ENCODE assay signal across 24 cellular contexts in the genomic region with DNA sequence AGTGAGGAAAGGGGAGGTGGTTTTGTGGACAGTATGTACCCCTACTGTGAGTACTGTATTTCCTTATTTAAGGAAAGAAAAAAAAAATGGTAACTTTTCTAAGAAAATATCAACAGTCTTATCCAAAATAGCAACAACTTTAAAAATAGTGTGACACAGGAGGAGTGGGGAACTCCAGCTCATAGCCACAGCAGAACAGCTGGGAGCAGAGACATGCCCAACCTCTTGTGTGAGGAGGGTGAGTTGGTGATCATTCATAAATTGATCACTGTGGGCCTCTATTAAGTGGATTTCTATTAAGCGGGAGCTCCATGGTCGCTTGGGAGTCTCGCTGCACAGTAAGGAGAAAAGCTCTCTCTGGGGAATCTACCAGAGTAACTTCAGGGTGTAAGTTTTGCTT.
"Had no signal": no experiment of that assay in that cellular context is flagged by ENCODE, and none has a peak within 500 bp of the region (broad histone marks: within the 10 kb centered on the region; RNA-seq: fewer than 3 reads in every experiment).

No MANE protein-coding gene starts in this region.

- H3K9me3 ChIP-seq: MG63 had no signal

- H3K36me3 Mint-ChIP-seq: activated CD8-positive, alpha-beta memory T cell treated with anti-CD3 and anti-CD28 coated beads, Interleukin-2, amount 10 ng/mL, durations not matched to agents 7 days and 5 days; activated naive CD4-positive, alpha-beta T cell treated with anti-CD3 and anti-CD28 coated beads, Interleukin-2, amount 50 U/mL, for 72 hours; brain had no signal

- H3K36me3 ChIP-seq: MG63 had no signal

- H3K4me3 Mint-ChIP-seq: activated CD8-positive, alpha-beta memory T cell treated with anti-CD3 and anti-CD28 coated beads, Interleukin-2, amount 10 ng/mL, durations not matched to agents 7 days and 5 days; activated T-cell treated with anti-CD3 and anti-CD28 coated beads, Interleukin-2, amount 50 U/mL, for 24 hours; brain; central memory CD8-positive, alpha-beta T cell; T-helper 1 cell treated with Interleukin-12 subunit alpha and Interleukin-12 subunit beta and Interleukin-4 antibody, amounts not matched to agents 30 μg/mL and 1 μg/mL, for 36 hours had no signal

- FAIRE-seq: astrocyte, RCC 7860 had no signal

- ATAC-seq: activated CD4-positive, CD25-positive, alpha-beta regulatory T cell treated with anti-CD3 and anti-CD28 coated beads, Interleukin-2, amount 50 U/mL, for 24 hours; activated CD8-positive, alpha-beta memory T cell treated with anti-CD3 and anti-CD28 coated beads, Interleukin-2, amount 10 ng/mL, durations not matched to agents 7 days and 5 days; activated naive CD4-positive, alpha-beta T cell treated with anti-CD3 and anti-CD28 coated beads, Interleukin-2, amount 50 U/mL, for 72 hours; PC-3 had no signal

- H3K27ac Mint-ChIP-seq: activated CD8-positive, alpha-beta memory T cell treated with anti-CD3 and anti-CD28 coated beads, Interleukin-2, amount 10 ng/mL, durations not matched to agents 7 days and 5 days; activated T-cell treated with anti-CD3 and anti-CD28 coated beads, Interleukin-2, amount 50 U/mL, for 24 hours; brain; T-helper 1 cell treated with Interleukin-12 subunit alpha and Interleukin-12 subunit beta and Interleukin-4 antibody, amounts not matched to agents 30 μg/mL and 1 μg/mL, for 36 hours had no signal

- H3K9me3 Mint-ChIP-seq: activated T-cell treated with anti-CD3 and anti-CD28 coated beads, Interleukin-2, amount 50 U/mL, for 24 hours; brain; central memory CD8-positive, alpha-beta T cell; T-helper 1 cell treated with Interleukin-12 subunit alpha and Interleukin-12 subunit beta and Interleukin-4 antibody, amounts not matched to agents 30 μg/mL and 1 μg/mL, for 36 hours had no signal

- H3K4me1 Mint-ChIP-seq: activated CD8-positive, alpha-beta memory T cell treated with anti-CD3 and anti-CD28 coated beads, Interleukin-2, amount 10 ng/mL, durations not matched to agents 7 days and 5 days; central memory CD8-positive, alpha-beta T cell had no signal

- H3K27me3 ChIP-seq: MG63 had no signal

- DNase-seq: activated CD4-positive, alpha-beta T cell treated with anti-CD3 and anti-CD28 coated beads for 4 hours; activated CD8-positive, alpha-beta memory T cell treated with anti-CD3 and anti-CD28 coated beads, Interleukin-2, amount 10 ng/mL, durations not matched to agents 7 days and 5 days; activated effector memory CD4-positive, alpha-beta T cell treated with anti-CD3 and anti-CD28 coated beads, Interleukin-2, amount 50 U/mL, for 16 hours; activated naive CD4-positive, alpha-beta T cell treated with Interleukin-2 at 50 U/mL for 16 hours; activated T-cell treated with anti-CD3 and anti-CD28 coated beads, Interleukin-2, amount 50 U/mL, for 24 hours; amygdala; MG63; NCI-H1105; NCI-H1436; NCI-H1694 treated with DMSO at 0.1 percent for 48 hours; NCI-H2029 treated with DMSO at 0.1 percent for 48 hours; NCI-H345; NCI-H510A; NCI-H69; NK-92 treated with Interleukin-12 subunit alpha and Interleukin-12 subunit beta, amount 100 ng/mL, for 24 hours; PC-3; SHP77 had no signal

- H3K4me3 ChIP-seq: MG63 had no signal
